In the genomic region with DNA sequence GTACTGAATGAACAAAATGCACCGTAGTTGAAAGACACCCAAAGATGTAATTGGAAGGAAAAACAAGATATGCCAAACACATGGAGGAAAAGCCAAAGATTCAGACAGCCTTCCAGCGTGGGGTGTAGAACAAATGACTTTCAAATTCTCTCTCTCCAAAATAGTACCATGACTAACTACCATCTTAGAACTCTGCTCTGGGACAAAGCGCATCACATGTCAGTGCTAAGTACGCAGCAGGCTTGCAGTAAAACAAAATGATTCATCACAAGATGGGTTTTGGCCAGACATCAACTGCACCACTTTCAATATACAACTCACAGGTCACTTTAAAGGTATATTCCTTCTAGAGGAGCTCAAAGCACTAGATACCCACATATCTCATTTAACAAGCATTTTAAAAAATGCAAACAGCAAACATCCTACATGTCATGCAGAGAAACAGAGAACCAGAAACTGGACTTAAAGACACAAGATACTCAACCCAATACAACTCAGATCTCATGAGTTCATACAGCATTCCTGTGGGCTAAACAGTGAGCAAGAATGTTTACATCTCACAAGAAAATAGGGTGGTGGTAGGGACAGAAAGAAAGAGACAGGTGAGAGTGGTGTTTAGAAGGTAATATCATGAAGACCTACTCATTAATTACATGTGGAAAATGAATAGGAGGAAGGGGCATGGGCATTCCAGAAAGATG, we compare ENCODE assay signal across 12 cellular contexts.
A peak's percentile ranks its signal among the peaks of the same experiment; 100 is the strongest.
DNase-seq lines count a peak whose midpoint lies in the region; ATAC-seq and TF ChIP-seq lines count a peak whose summit lies in the region.
"Had no signal": no experiment of that assay in that cellular context is flagged by ENCODE, and none has a peak within 500 bp of the region (broad histone marks: within the 10 kb centered on the region; RNA-seq: fewer than 3 reads in every experiment).

No MANE protein-coding gene starts in this region.

- peak overlapping the region; percentile 85 for H3K27ac Mint-ChIP-seq in HFFc6
- H3K27ac Mint-ChIP-seq: activated CD8-positive, alpha-beta memory T cell treated with anti-CD3 and anti-CD28 coated beads, Interleukin-2, amount 10 ng/mL, durations not matched to agents 7 days and 5 days had no signal

- no peaks in the 10 kb centered on the region for H3K9me3 Mint-ChIP-seq in HFFc6

- H3K36me3 Mint-ChIP-seq in HFFc6 (ENCODE audit: low read depth), result peaks cover 9% of the 10 kb centered on the region

- H3K36me3 ChIP-seq in brain microvascular endothelial cell (replicated peaks), result no peaks in the 10 kb centered on the region
- H3K36me3 ChIP-seq: uterus had no signal

- H3K4me1 Mint-ChIP-seq in HFFc6 (ENCODE audit: low read depth), result peaks cover 85% of the 10 kb centered on the region

- H3K27me3 ChIP-seq in brain microvascular endothelial cell (replicated peaks), result no peaks in the 10 kb centered on the region
- H3K27me3 ChIP-seq: uterus had no signal

- H3K27me3 Mint-ChIP-seq in HFFc6 (ENCODE audit: insufficient read depth), result peaks cover 1% of the 10 kb centered on the region

- ATAC-seq in HG02642 (IDR thresholded peaks at IDR 0.05; ENCODE audit: poor library complexity, unreplicated experiment), result no peak
- ATAC-seq: activated CD8-positive, alpha-beta memory T cell treated with anti-CD3 and anti-CD28 coated beads, Interleukin-2, amount 10 ng/mL, durations not matched to agents 7 days and 5 days had no signal

- peak overlapping the region; percentile 65 for H3K4me3 Mint-ChIP-seq in HFFc6
- H3K4me3 Mint-ChIP-seq: activated CD8-positive, alpha-beta memory T cell treated with anti-CD3 and anti-CD28 coated beads, Interleukin-2, amount 10 ng/mL, durations not matched to agents 7 days and 5 days had no signal

- H3K4me3 ChIP-seq in brain microvascular endothelial cell (ENCODE audit: low read depth, low read length), result no peak overlapping the region
- H3K4me3 ChIP-seq: uterus had no signal

- in situ Hi-C loops in brain microvascular endothelial cell (cut with HindIII; ENCODE audit: low pct_ligation_motif_present, low sequenced_read_pairs), result no loop called here

- TF ChIP-seq CTCF in HFFc6 (IDR thresholded peaks at IDR 0.05), result no peak
- TF ChIP-seq CTCF in brain microvascular endothelial cell (IDR thresholded peaks at IDR 0.05; ENCODE audit: low read depth, low read length, missing control alignments), result no peak

- H3K27ac ChIP-seq in brain microvascular endothelial cell, result peak overlapping the region; percentile 63
- H3K27ac ChIP-seq: C4-2B had no signal

- peak; percentile 89 for DNase-seq in A172 (ENCODE audit: low spot score)
- peak; percentile 92 for DNase-seq in HFFc6
- DNase-seq in brain microvascular endothelial cell, result peak; percentile 93
- peak; percentile 98 for DNase-seq in iris pigment epithelial cell (ENCODE audit: low read depth)
- no peak for DNase-seq in cortex of kidney (lab: John Stamatoyannopoulos, UW)
- no peak for DNase-seq in HK-2 (ENCODE audit: unreplicated experiment)
- no peak for DNase-seq in NCI-H345 treated with DMSO at 0.1 percent for 48 hours (lab: John Stamatoyannopoulos, UW; ENCODE audit: unreplicated experiment)
- DNase-seq: activated CD8-positive, alpha-beta memory T cell treated with anti-CD3 and anti-CD28 coated beads, Interleukin-2, amount 10 ng/mL, durations not matched to agents 7 days and 5 days; stimulated activated CD4-positive, alpha-beta T cell treated with anti-CD3 and anti-CD28 coated beads, Interleukin-4, amount 100 ng/mL, for 24 hours had no signal

Comparison
In these comparisons a context has a peak if more than half of its experiments do, and no peak if none do; other contexts are left out.
1. DNase-seq: peak in A172 (single experiment), HFFc6 (single experiment), brain microvascular endothelial cell (single experiment) and iris pigment epithelial cell (single experiment); none in cortex of kidney (single experiment), HK-2 (single experiment) and NCI-H345 treated with DMSO at 0.1 percent for 48 hours (single experiment).